ENCODE assay signal across 8 cellular contexts in genomic region chr3:171049831-171050444, GRCh38. TPM values are rescaled to one million over a fixed set of nuclear protein-coding genes. Genes with fewer than 3 reads are reported as not detected.
DNase-seq lines count a peak whose midpoint lies in the region; ATAC-seq and TF ChIP-seq lines count a peak whose summit lies in the region.

No MANE protein-coding gene starts in this region.

- peak; percentile 93 for ATAC-seq in GM21381 (IDR thresholded peaks at IDR 0.05; ENCODE audit: unreplicated experiment)

- no peak overlapping the region for H3K4me2 ChIP-seq in OCI-LY7 (ENCODE audit: low read length)

- H4K20me1 ChIP-seq in OCI-LY7 (ENCODE audit: insufficient read depth, low read length), result no peaks in the 10 kb centered on the region

- peak; percentile 70 for TF ChIP-seq CTCF in OCI-LY7 (conservative IDR thresholded peaks at IDR 0.05; ENCODE audit: low read length)

- no peak overlapping the region for H3K4me3 ChIP-seq in OCI-LY7 (ENCODE audit: low read depth, low read length, poor library complexity, severe bottlenecking)

- intact Hi-C loops in OCI-LY7 (cut with micrococcal nuclease; ENCODE audit: unreplicated experiment), result loop anchor here (1.0 kb wide), 1 partner anchor 516 kb away; no protein-coding TSS in a partner anchor
- intact Hi-C loops in head of caudate nucleus (cut with DNase I), result loop anchor here (5.0 to 10.0 kb wide), 2 partner anchors 85 to 517 kb away; no protein-coding TSS in a partner anchor

- H3K4me1 ChIP-seq in OCI-LY7 (ENCODE audit: insufficient read depth, low read length, poor library complexity, severe bottlenecking), result no peaks in the 10 kb centered on the region

- no peaks in the 10 kb centered on the region for H3K36me3 ChIP-seq in OCI-LY7 (ENCODE audit: insufficient read depth, low read length)

- no peaks in the 10 kb centered on the region for H3K9me2 ChIP-seq in OCI-LY7 (ENCODE audit: insufficient read depth, low read length)

- no TSS peak for BruUV-seq in OCI-LY7 (replicated peaks; lab: Mats Ljungman, UMichigan)

- peak; percentile 76 for DNase-seq in EL
- DNase-seq in HK-2 (ENCODE audit: unreplicated experiment), result peak; percentile 57
- DNase-seq in OCI-LY7 (ENCODE audit: low spot score), result peak; percentile 56
- peak; percentile 28 for DNase-seq in activated naive CD4-positive, alpha-beta T cell treated with anti-CD3 and anti-CD28 coated beads, Interleukin-2, amount 50 U/mL, for 16 hours
- peak in 41 of 42 donors; percentile 18 to 84 (median 59) for DNase-seq in head of caudate nucleus
- peak; percentile 13 for DNase-seq in pulmonary artery endothelial cell (ENCODE audit: low read depth, low spot score)
- DNase-seq in GF-D8 (lab: John Stamatoyannopoulos, UW), result no peak

- CTCF ChIA-PET in OCI-LY7 (lab: Charles Lee; ENCODE audit: unreplicated experiment), result no interaction called here

- no peak overlapping the region for H2AFZ ChIP-seq in OCI-LY7 (ENCODE audit: low read length)

- H3K27ac ChIP-seq in OCI-LY7 (ENCODE audit: low read depth, low read length, poor library complexity, severe bottlenecking), result no peak overlapping the region

- no peaks in the 10 kb centered on the region for H3K9me3 ChIP-seq in OCI-LY7 (ENCODE audit: low read length)

- H3K79me2 ChIP-seq in OCI-LY7 (ENCODE audit: insufficient read depth, low read depth, low read length), result no peaks in the 10 kb centered on the region

- POLR2A ChIA-PET in OCI-LY7 (lab: Charles Lee), result no interaction called here

RNA-seq across cellular contexts. Expression of gene SLC2A2, which starts 23.4 kb away (rescaled TPM):
- not detected in 2 replicates for total RNA-seq in OCI-LY7 (2014; rRNA removed; shearing (Covaris generic))
- total RNA-seq in OCI-LY7 (2022) (not detected in 2 replicates), pulmonary artery endothelial cell (not detected in 2 replicates)
